Comparison of ENCODE assay signal across 21 cellular contexts in the genomic region with DNA sequence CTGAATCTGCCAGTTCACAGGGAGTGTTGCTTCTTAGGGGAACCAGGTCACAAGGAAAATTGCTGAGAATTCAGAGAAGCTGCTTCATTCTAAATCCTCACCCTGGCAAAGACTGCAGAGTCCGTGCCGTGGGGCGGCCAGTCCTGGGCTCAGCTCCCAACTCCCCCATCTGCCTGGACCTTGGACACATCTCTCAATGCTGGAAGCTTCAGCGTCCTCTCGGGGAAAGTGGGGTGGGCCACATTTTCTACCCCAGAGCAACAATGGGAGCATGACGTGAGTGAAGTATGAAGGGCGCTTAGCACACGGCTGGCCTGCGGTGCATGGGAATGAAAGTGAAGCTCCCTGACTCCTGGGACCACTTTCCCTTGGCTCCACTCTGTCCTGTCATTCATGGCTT. TPM values are rescaled to one million over a fixed set of nuclear protein-coding genes. Genes with fewer than 3 reads are reported as not detected.
DNase-seq lines count a peak whose midpoint lies in the region; TF ChIP-seq lines count a peak whose summit lies in the region.
"Had no signal": no experiment of that assay in that cellular context is flagged by ENCODE, and none has a peak within 500 bp of the region (broad histone marks: within the 10 kb centered on the region; RNA-seq: fewer than 3 reads in every experiment).

No MANE protein-coding gene starts in this region.

- no peak overlapping the region for H3K4me3 ChIP-seq in SU-DHL-6 (ENCODE audit: insufficient read depth, low read length, poor library complexity, severe bottlenecking)
- H3K4me3 ChIP-seq: adrenal gland, neural progenitor cell, upper lobe of left lung had no signal

- POLR2A ChIA-PET in HEK293T (lab: Yijun Ruan, JAX), result no interaction called here

- no peak overlapping the region for H2AFZ ChIP-seq in SU-DHL-6 (ENCODE audit: low read depth, low read length, severe bottlenecking)
- H2AFZ ChIP-seq: neural progenitor cell had no signal

- H3K36me3 ChIP-seq in SU-DHL-6 (ENCODE audit: low read length), result peaks cover 10% of the 10 kb centered on the region
- H3K36me3 ChIP-seq: neural progenitor cell had no signal

- TF ChIP-seq CTCF in CD14-positive monocyte (IDR thresholded peaks at IDR 0.05) (no peak), SU-DHL-6 (IDR thresholded peaks at IDR 0.05; ENCODE audit: insufficient read depth, low read length, poor library complexity, severe bottlenecking) (no peak), glutamatergic neuron (IDR thresholded peaks at IDR 0.05; ENCODE audit: partially characterized antibody, unreplicated experiment) (no peak)

- no peak overlapping the region for H3K4me3 Mint-ChIP-seq in CD14-positive monocyte
- H3K4me3 Mint-ChIP-seq in glutamatergic neuron (ENCODE audit: unreplicated experiment), result no peak overlapping the region
- H3K4me3 Mint-ChIP-seq: neural progenitor cell had no signal

- H3K9ac ChIP-seq in SU-DHL-6 (ENCODE audit: low read length), result peak overlapping the region; percentile 89; the same call in 1 of the 2 replicates
- H3K9ac ChIP-seq: neural progenitor cell, SK-N-SH had no signal

- H3K9me3 ChIP-seq in SU-DHL-6 (ENCODE audit: insufficient read depth, low read length), result no peaks in the 10 kb centered on the region
- H3K9me3 ChIP-seq: adrenal gland, SK-N-SH, upper lobe of left lung had no signal

- no peaks in the 10 kb centered on the region for H3K9me2 ChIP-seq in SU-DHL-6 (replicated peaks; ENCODE audit: insufficient read depth, low read length)
- H3K9me2 ChIP-seq: SK-N-SH had no signal

- H3K27me3 Mint-ChIP-seq in CD14-positive monocyte (ENCODE audit: low read depth in 3 of 3), result peaks cover 0 to 3% (median 0%) of the 10 kb centered on the region in 3 donors
- H3K27me3 Mint-ChIP-seq in glutamatergic neuron (ENCODE audit: unreplicated experiment), result peaks cover 5% of the 10 kb centered on the region

- CTCF ChIA-PET in HEK293T (lab: Yijun Ruan, JAX), result no interaction called here

- H3K27ac Mint-ChIP-seq in CD14-positive monocyte (peak overlapping the region in 4 of 7 donors; percentile 7 to 80 (median 38)), glutamatergic neuron (ENCODE audit: unreplicated experiment) (peak overlapping the region; percentile 59)

- H3K27ac ChIP-seq in SU-DHL-6 (ENCODE audit: low read depth, low read length), result peak overlapping the region; percentile 94
- H3K27ac ChIP-seq: adrenal gland, neural progenitor cell, upper lobe of left lung had no signal

- H3K27me3 ChIP-seq in SU-DHL-6 (ENCODE audit: low read length), result no peaks in the 10 kb centered on the region
- H3K27me3 ChIP-seq: adrenal gland, neural progenitor cell, upper lobe of left lung had no signal

- DNase-seq in CD14-positive monocyte (ENCODE audit: low spot score), result no peak
- DNase-seq in glutamatergic neuron, result no peak
- DNase-seq in occipital lobe (lab: John Stamatoyannopoulos, UW), result peak; percentile 7
- DNase-seq in stimulated activated naive CD4-positive, alpha-beta T cell (lab: John Stamatoyannopoulos, UW), result no peak
- no peak for DNase-seq in HEK293T (ENCODE audit: extremely low spot score)
- DNase-seq in NCI-H1092 treated with DMSO at 0.1 percent for 48 hours (lab: John Stamatoyannopoulos, UW), result no peak
- DNase-seq: activated CD4-positive, alpha-beta T cell treated with anti-CD3 and anti-CD28 coated beads for 4 hours; activated CD8-positive, alpha-beta memory T cell treated with anti-CD3 and anti-CD28 coated beads, Interleukin-2, amount 50 U/mL, for 4 hours; adrenal gland; AML-193; central memory CD4-positive, alpha-beta T cell; KG1; kidney; MV-4-11; NCI-H187 treated with DMSO at 0.1 percent for 48 hours; SK-N-SH; stimulated activated CD4-positive, alpha-beta T cell treated with anti-CD3 and anti-CD28 coated beads, Interleukin-15, amount 100 ng/mL, for 24 hours; T-helper 9 cell; upper lobe of left lung had no signal

- no peaks in the 10 kb centered on the region for H4K20me1 ChIP-seq in SU-DHL-6 (ENCODE audit: low read depth, low read length)

- H3K9me3 Mint-ChIP-seq in CD14-positive monocyte (no peaks in the 10 kb centered on the region), glutamatergic neuron (ENCODE audit: unreplicated experiment) (peaks cover 8% of the 10 kb centered on the region)
- H3K9me3 Mint-ChIP-seq: neural progenitor cell had no signal

- peaks cover 56% of the 10 kb centered on the region for H3K79me2 ChIP-seq in SU-DHL-6 (ENCODE audit: insufficient read depth, low read length)

- H3K36me3 Mint-ChIP-seq in CD14-positive monocyte (peaks cover 79 to 96% of the 10 kb centered on the region in 2 donors), glutamatergic neuron (ENCODE audit: unreplicated experiment) (no peaks in the 10 kb centered on the region)

- H3F3A ChIP-seq in SU-DHL-6 (ENCODE audit: insufficient read depth), result peaks cover 21% of the 10 kb centered on the region

- peaks cover 18% of the 10 kb centered on the region for H3K4me1 Mint-ChIP-seq in CD14-positive monocyte
- H3K4me1 Mint-ChIP-seq in glutamatergic neuron (ENCODE audit: low read depth, unreplicated experiment), result peaks cover 22% of the 10 kb centered on the region

- H3K4me2 ChIP-seq in SU-DHL-6 (ENCODE audit: low read depth, low read length, poor library complexity, severe bottlenecking), result peak overlapping the region; percentile 82
- H3K4me2 ChIP-seq: neural progenitor cell, SK-N-SH had no signal

- intact Hi-C loops in CD14-positive monocyte (cut with micrococcal nuclease), result no loop called here

TF ChIP-seq in HEK293T, 16 proteins besides CTCF, POLR2A, EP300 and RAD21:
- TF ChIP-seq ARNT (IDR thresholded peaks at IDR 0.05) (no peak), NFRKB (IDR thresholded peaks at IDR 0.05) (no peak), FOXA1 (IDR thresholded peaks at IDR 0.05) (no peak), LEF1 (IDR thresholded peaks at IDR 0.05; ENCODE audit: borderline replicate concordance) (no peak), TARDBP (IDR thresholded peaks at IDR 0.05) (no peak), ZNF384 (IDR thresholded peaks at IDR 0.05) (no peak), FOXM1 (IDR thresholded peaks at IDR 0.05; ENCODE audit: borderline replicate concordance) (no peak), CTBP1 (IDR thresholded peaks at IDR 0.05; ENCODE audit: borderline replicate concordance) (no peak), ELF4 (IDR thresholded peaks at IDR 0.05) (no peak)
- TF ChIP-seq, protein P1, sequence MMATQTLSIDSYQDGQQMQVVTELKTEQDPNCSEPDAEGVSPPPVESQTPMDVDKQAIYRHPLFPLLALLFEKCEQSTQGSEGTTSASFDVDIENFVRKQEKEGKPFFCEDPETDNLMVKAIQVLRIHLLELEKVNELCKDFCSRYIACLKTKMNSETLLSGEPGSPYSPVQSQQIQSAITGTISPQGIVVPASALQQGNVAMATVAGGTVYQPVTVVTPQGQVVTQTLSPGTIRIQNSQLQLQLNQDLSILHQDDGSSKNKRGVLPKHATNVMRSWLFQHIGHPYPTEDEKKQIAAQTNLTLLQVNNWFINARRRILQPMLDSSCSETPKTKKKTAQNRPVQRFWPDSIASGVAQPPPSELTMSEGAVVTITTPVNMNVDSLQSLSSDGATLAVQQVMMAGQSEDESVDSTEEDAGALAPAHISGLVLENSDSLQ (IDR thresholded peaks at IDR 0.05), result no peak

RNA-seq across cellular contexts. Expression of a gene that starts 31.2 kb away (rescaled TPM):
- polyA plus RNA-seq in CD14-positive monocyte, result 100 to 1,000 TPM; 121 to 167 TPM
- total RNA-seq in glutamatergic neuron (ENCODE audit: unreplicated experiment) (0.71 TPM), occipital lobe (8.3 TPM)

RNA-seq across cellular contexts. Expression of a gene that starts 43.8 kb away (rescaled TPM):
- polyA plus RNA-seq in CD14-positive monocyte, result 1 to 10 TPM; 4.5 to 6.1 TPM
- 21.8 TPM for total RNA-seq in glutamatergic neuron (ENCODE audit: unreplicated experiment)
- 38.1 TPM for total RNA-seq in occipital lobe
